Comparison of ENCODE assay signal across 8 cellular contexts in genomic region chr1:235883261-235883927, GRCh38. TPM values are rescaled to one million over a fixed set of nuclear protein-coding genes. Genes with fewer than 3 reads are reported as not detected.
DNase-seq lines count a peak whose midpoint lies in the region; ATAC-seq, FAIRE-seq and TF ChIP-seq lines count a peak whose summit lies in the region.

No MANE protein-coding gene starts in this region.

- H4K20me1 ChIP-seq in GM23338 (replicated peaks; ENCODE audit: insufficient read depth), result no peaks in the 10 kb centered on the region

- H3K27me3 ChIP-seq in BE2C, result no peaks in the 10 kb centered on the region
- no peaks in the 10 kb centered on the region for H3K27me3 ChIP-seq in GM23338 (ENCODE audit: insufficient read depth)
- no peaks in the 10 kb centered on the region for H3K27me3 ChIP-seq in Peyer's patch
- no peaks in the 10 kb centered on the region for H3K27me3 ChIP-seq in muscle layer of duodenum (ENCODE audit: low read depth, low read length)

- no peaks in the 10 kb centered on the region for H3K9me2 ChIP-seq in GM23338 (ENCODE audit: insufficient read depth)

- peak overlapping the region; percentile 40 for H3K4me3 ChIP-seq in BE2C (ENCODE audit: low read depth, low read length)
- no peak overlapping the region for H3K4me3 ChIP-seq in GM23338
- no peak overlapping the region for H3K4me3 ChIP-seq in Peyer's patch
- peak overlapping the region; percentile 37 to 52 for H3K4me3 ChIP-seq in muscle layer of duodenum (ENCODE audit: low read depth in 1 of 2, low read length in 2 of 2)

- no peaks in the 10 kb centered on the region for H3K9me3 Mint-ChIP-seq in GM23338

- H3K36me3 ChIP-seq in BE2C (no peaks in the 10 kb centered on the region), GM23338 (ENCODE audit: insufficient read depth) (no peaks in the 10 kb centered on the region), Peyer's patch (no peaks in the 10 kb centered on the region), muscle layer of duodenum (ENCODE audit: control insufficient read depth in 1 of 2, insufficient read depth in 2 of 2, low read length in 2 of 2) (no peaks in the 10 kb centered on the region)

- H2AFZ ChIP-seq in GM23338, result 0 out of 2 replicates have a peak overlapping the region, but pooled peaks have one; percentile 47

- peak; percentile 18 for FAIRE-seq in endometrium (lab: Jason Lieb, UNC)

- TF ChIP-seq POLR2A in Peyer's patch (IDR thresholded peaks at IDR 0.05), result no peak

- DNase-seq in BE2C (peak; percentile 73), GM23338 (ENCODE audit: low spot score) (no peak), Peyer's patch (peak; percentile 47 to 82 (median 57)), NCI-H345 (lab: John Stamatoyannopoulos, UW) (no peak)
- no peak for DNase-seq in stimulated activated CD8-positive, alpha-beta memory T cell treated with anti-CD3 and anti-CD28 coated beads, Interleukin-4, amount 100 ng/mL, for 48 hours

- no peak overlapping the region for H3K27ac Mint-ChIP-seq in GM23338

- no peak overlapping the region for H3K4me2 ChIP-seq in GM23338

- H3K9me3 ChIP-seq in BE2C, result no peaks in the 10 kb centered on the region
- H3K9me3 ChIP-seq in Peyer's patch, result no peaks in the 10 kb centered on the region
- H3K9me3 ChIP-seq in muscle layer of duodenum (ENCODE audit: control insufficient read depth in 1 of 2, low read length in 2 of 2), result no peaks in the 10 kb centered on the region

- H3K36me3 Mint-ChIP-seq in GM23338 (ENCODE audit: low read depth), result no peaks in the 10 kb centered on the region

- H3K4me1 ChIP-seq in BE2C, result peaks cover 6% of the 10 kb centered on the region
- H3K4me1 ChIP-seq in GM23338 (ENCODE audit: insufficient read depth), result no peaks in the 10 kb centered on the region
- H3K4me1 ChIP-seq in Peyer's patch, result no peaks in the 10 kb centered on the region
- peaks cover 4 to 7% of the 10 kb centered on the region in 2 donors for H3K4me1 ChIP-seq in muscle layer of duodenum (ENCODE audit: control insufficient read depth in 1 of 2, insufficient read depth in 2 of 2, low read length in 2 of 2)

- no peak for TF ChIP-seq CTCF in BE2C (IDR thresholded peaks at IDR 0.05; ENCODE audit: low read depth, low read length)
- no peak for TF ChIP-seq CTCF in GM23338 (conservative IDR thresholded peaks at IDR 0.05; ENCODE audit: low read depth in 2 of 2)
- TF ChIP-seq CTCF in Peyer's patch (IDR thresholded peaks at IDR 0.05), result no peak

- no peak for ATAC-seq in GM23338
- ATAC-seq in GM18861 (IDR thresholded peaks at IDR 0.05; ENCODE audit: unreplicated experiment), result no peak

- H3K4me1 Mint-ChIP-seq in GM23338, result no peaks in the 10 kb centered on the region

- peaks cover 4% of the 10 kb centered on the region for H3K27me3 Mint-ChIP-seq in GM23338 (ENCODE audit: insufficient read depth, low read depth, poor library complexity)

- no peak overlapping the region for H3K4me3 Mint-ChIP-seq in GM23338

- H3K27ac ChIP-seq in GM23338 (ENCODE audit: low read depth) (no peak overlapping the region), Peyer's patch (peak overlapping the region; percentile 14 to 54 (median 42)), muscle layer of duodenum (ENCODE audit: low read length) (peak overlapping the region; percentile 67)

- no peaks in the 10 kb centered on the region for H3F3A ChIP-seq in GM23338 (replicated peaks; ENCODE audit: low read depth)

- no peaks in the 10 kb centered on the region for H3K79me2 ChIP-seq in GM23338 (replicated peaks; ENCODE audit: insufficient read depth)

TF ChIP-seq in GM23338, 12 proteins besides CTCF, POLR2A, EP300 and RAD21 (continues in another document):
- TF ChIP-seq STAT1 (IDR thresholded peaks at IDR 0.05; ENCODE audit: unreplicated experiment), result no peak
- no peak for TF ChIP-seq JUNB (IDR thresholded peaks at IDR 0.05; ENCODE audit: unreplicated experiment)
- no peak for TF ChIP-seq ZNF114 (CRISPR knock-in tag; IDR thresholded peaks at IDR 0.05)
- TF ChIP-seq ZNF462 (CRISPR knock-in tag; IDR thresholded peaks at IDR 0.05), result no peak
- TF ChIP-seq POLR2AphosphoS5 (IDR thresholded peaks at IDR 0.05; ENCODE audit: low read depth), result no peak
- TF ChIP-seq REST (IDR thresholded peaks at IDR 0.05; ENCODE audit: unreplicated experiment), result no peak

RNA-seq across cellular contexts. Expression of gene LYST, which starts 16.7 kb away (rescaled TPM):
- polyA plus RNA-seq in BE2C (2012; ENCODE audit: insufficient read depth, insufficient read length, low read depth), result 8.4 TPM
- total RNA-seq in GM23338 (2014; rRNA removed; shearing (Covaris generic)), result 0.16 and 1.0 TPM in 2 replicates
- polyA plus RNA-seq in GM23338 (2016; fragmentation: Nextera tagmentation; extraction: Ambion mirVana), result 0.14 and 0.21 TPM in 2 replicates
- 10 to 100 TPM; 27.8 to 68.5 (median 35.5) TPM for total RNA-seq in Peyer's patch

Comparison
In these comparisons a context has a peak if more than half of its experiments do, and no peak if none do; other contexts are left out.
1. DNase-seq: peak in BE2C (single experiment) and Peyer's patch (3 of 3); none in GM23338 (single experiment), NCI-H345 (single experiment) and stimulated activated CD8-positive, alpha-beta memory T cell treated with anti-CD3 and anti-CD28 coated beads, Interleukin-4, amount 100 ng/mL, for 48 hours (single experiment).
2. H3K4me3 ChIP-seq: peak in BE2C (single experiment) and muscle layer of duodenum (2 of 2); none in GM23338 (single experiment) and Peyer's patch (0 of 4).
3. RNA of gene LYST, which starts 16.7 kb away (total RNA-seq): 27.8 to 68.5 TPM in Peyer's patch; 0.16 to 1.0 TPM in GM23338; every median in the first group is over 10 times any median in the second.